ENCODE assay signal across 28 cellular contexts in the genomic region with DNA sequence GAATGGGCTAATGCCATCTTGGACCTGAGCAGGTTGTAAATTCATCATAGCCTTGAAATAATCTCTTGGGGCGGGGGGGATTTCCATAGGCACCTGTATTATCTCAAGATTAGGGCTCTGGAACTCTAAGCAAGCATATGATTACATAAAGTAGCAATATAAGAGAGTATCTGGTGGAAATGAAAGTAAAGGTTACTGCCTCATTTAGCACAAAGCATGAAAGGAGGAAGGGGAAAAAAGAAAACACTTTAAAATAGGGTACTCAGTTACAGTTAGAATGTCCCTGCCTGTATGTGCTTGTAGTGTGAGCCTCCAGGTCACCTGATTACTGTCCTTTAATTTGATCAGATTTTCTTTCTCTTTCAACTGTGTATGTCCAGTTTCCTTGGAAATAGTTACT.
"Had no signal": no experiment of that assay in that cellular context is flagged by ENCODE, and none has a peak within 500 bp of the region (broad histone marks: within the 10 kb centered on the region; RNA-seq: fewer than 3 reads in every experiment).

No MANE protein-coding gene starts in this region.

- H3K4me3 Mint-ChIP-seq: activated CD8-positive, alpha-beta T cell treated with anti-CD3 and anti-CD28 coated beads for 36 hours; activated naive CD8-positive, alpha-beta T cell; activated T-cell treated with anti-CD3 and anti-CD28 coated beads, Interleukin-2, amount 50 U/mL, for 4 hours; activated T-helper 17 cell treated with anti-CD3 and anti-CD28 coated beads, Interleukin-2, amount 50 U/mL, for 72 hours; central memory CD8-positive, alpha-beta T cell; dendritic cell treated with granulocyte-macrophage colony-stimulating factor and Interleukin-4, amounts not matched to agents 40 ng/mL and 50 ng/mL, for 4 days; endodermal cell; WTC11 had no signal

- DNase-seq: activated CD4-positive, alpha-beta T cell treated with anti-CD3 and anti-CD28 coated beads for 48 hours; activated CD4-positive, alpha-beta T cell treated with anti-CD3 and anti-CD28 coated beads, Interleukin-2, amount 50 U/mL, for 1 hour; activated CD4-positive, alpha-beta T cell treated with anti-CD3 and anti-CD28 coated beads, Interleukin-2, amount 50 U/mL, for 48 hours; activated CD8-positive, alpha-beta memory T cell treated with anti-CD3 and anti-CD28 coated beads for 24 hours; activated CD8-positive, alpha-beta T cell treated with anti-CD3 and anti-CD28 coated beads for 36 hours; activated effector memory CD4-positive, alpha-beta T cell treated with Interleukin-2 at 50 U/mL for 16 hours; activated gamma-delta T cell treated with Interleukin-2 at 50 U/mL for 16 hours; activated naive CD4-positive, alpha-beta T cell treated with anti-CD3 and anti-CD28 coated beads, Interleukin-2, amount 50 U/mL, for 16 hours; activated naive CD4-positive, alpha-beta T cell treated with Interleukin-2 at 50 U/mL for 16 hours; activated T-cell treated with anti-CD3 and anti-CD28 coated beads, Interleukin-2, amount 50 U/mL, for 4 hours; amniotic stem cell; anterior cingulate cortex; brain microvascular endothelial cell; dorsolateral prefrontal cortex; effector memory CD4-positive, alpha-beta T cell; endodermal cell; foreskin fibroblast; head of caudate nucleus; T-helper 2 cell had no signal

- H3K27me3 ChIP-seq: brain microvascular endothelial cell had no signal

- H3K4me1 Mint-ChIP-seq: activated T-helper 17 cell treated with anti-CD3 and anti-CD28 coated beads, Interleukin-2, amount 50 U/mL, for 72 hours; central memory CD8-positive, alpha-beta T cell; endodermal cell had no signal

- H3K36me3 Mint-ChIP-seq: activated naive CD8-positive, alpha-beta T cell had no signal

- H3K27ac Mint-ChIP-seq: activated CD8-positive, alpha-beta T cell treated with anti-CD3 and anti-CD28 coated beads for 36 hours; activated naive CD8-positive, alpha-beta T cell; activated T-helper 17 cell treated with anti-CD3 and anti-CD28 coated beads, Interleukin-2, amount 50 U/mL, for 72 hours; dendritic cell treated with granulocyte-macrophage colony-stimulating factor and Interleukin-4, amounts not matched to agents 40 ng/mL and 50 ng/mL, for 4 days; endodermal cell; WTC11 had no signal

- H3K36me3 ChIP-seq: brain microvascular endothelial cell had no signal

- H3K27ac ChIP-seq: brain microvascular endothelial cell, coronary artery, dorsolateral prefrontal cortex, VCaP had no signal

- H3K4me3 ChIP-seq: coronary artery, dorsolateral prefrontal cortex had no signal

- H3K27me3 Mint-ChIP-seq: activated CD8-positive, alpha-beta T cell treated with anti-CD3 and anti-CD28 coated beads for 36 hours; activated naive CD8-positive, alpha-beta T cell; activated T-helper 17 cell treated with anti-CD3 and anti-CD28 coated beads, Interleukin-2, amount 50 U/mL, for 72 hours; central memory CD8-positive, alpha-beta T cell; dendritic cell treated with granulocyte-macrophage colony-stimulating factor and Interleukin-4, amounts not matched to agents 40 ng/mL and 50 ng/mL, for 4 days had no signal

- ATAC-seq: activated CD4-positive, CD25-positive, alpha-beta regulatory T cell treated with anti-CD3 and anti-CD28 coated beads, Interleukin-2, amount 50 U/mL, for 24 hours; activated CD8-positive, alpha-beta T cell treated with anti-CD3 and anti-CD28 coated beads for 36 hours; activated T-cell treated with anti-CD3 and anti-CD28 coated beads, Interleukin-2, amount 50 U/mL, for 4 hours; activated T-helper 17 cell treated with anti-CD3 and anti-CD28 coated beads, Interleukin-2, amount 50 U/mL, for 72 hours; esophagus mucosa; WTC11 had no signal
